Comparison of ENCODE assay signal across 1 cellular context in the genomic region with DNA sequence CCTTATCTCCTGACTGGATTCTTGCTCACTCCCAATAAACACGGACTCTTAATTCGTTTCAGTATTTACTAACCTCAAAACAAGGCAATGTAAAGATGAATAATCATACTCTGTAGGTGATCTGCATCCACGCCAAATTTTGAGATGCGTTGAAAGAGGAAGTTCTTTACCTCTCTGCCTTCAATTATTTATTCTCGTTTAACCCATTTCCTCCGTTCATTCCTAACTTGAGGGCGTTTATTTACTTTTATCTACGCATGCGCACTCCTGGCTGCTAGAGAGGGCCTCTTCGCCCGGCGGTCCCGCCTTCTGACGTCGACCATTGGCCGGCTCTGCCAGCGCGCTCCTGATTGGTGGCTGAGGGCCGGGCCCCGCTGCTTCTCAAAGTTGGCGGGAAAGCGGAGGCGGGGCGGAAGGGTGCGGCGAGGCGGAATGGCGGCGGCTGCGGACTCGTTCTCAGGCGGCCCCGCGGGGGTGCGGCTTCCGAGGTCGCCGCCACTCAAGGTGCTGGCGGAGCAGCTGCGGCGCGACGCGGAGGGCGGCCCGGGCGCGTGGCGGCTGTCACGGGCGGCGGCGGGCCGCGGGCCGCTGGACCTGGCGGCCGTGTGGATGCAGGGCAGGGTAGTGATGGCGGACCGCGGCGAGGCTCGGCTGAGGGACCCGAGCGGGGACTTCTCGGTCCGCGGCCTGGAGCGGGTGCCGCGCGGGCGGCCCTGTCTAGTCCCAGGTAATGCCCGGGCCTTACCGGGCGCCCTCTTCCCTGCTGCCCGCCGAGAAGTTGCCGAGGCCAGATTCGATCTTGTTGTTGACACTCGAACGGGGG.
TF ChIP-seq lines count a peak whose summit lies in the region.

Gene RMI2 (plus strand): TSS at position 420 of the 823 bp plus-strand sequence. CDS start 13 bp downstream, at position 433.

TF ChIP-seq in HepG2, 621 proteins besides CTCF, POLR2A, EP300 and RAD21 (continued from another document and continues in another):
- TF ChIP-seq, protein P1, sequence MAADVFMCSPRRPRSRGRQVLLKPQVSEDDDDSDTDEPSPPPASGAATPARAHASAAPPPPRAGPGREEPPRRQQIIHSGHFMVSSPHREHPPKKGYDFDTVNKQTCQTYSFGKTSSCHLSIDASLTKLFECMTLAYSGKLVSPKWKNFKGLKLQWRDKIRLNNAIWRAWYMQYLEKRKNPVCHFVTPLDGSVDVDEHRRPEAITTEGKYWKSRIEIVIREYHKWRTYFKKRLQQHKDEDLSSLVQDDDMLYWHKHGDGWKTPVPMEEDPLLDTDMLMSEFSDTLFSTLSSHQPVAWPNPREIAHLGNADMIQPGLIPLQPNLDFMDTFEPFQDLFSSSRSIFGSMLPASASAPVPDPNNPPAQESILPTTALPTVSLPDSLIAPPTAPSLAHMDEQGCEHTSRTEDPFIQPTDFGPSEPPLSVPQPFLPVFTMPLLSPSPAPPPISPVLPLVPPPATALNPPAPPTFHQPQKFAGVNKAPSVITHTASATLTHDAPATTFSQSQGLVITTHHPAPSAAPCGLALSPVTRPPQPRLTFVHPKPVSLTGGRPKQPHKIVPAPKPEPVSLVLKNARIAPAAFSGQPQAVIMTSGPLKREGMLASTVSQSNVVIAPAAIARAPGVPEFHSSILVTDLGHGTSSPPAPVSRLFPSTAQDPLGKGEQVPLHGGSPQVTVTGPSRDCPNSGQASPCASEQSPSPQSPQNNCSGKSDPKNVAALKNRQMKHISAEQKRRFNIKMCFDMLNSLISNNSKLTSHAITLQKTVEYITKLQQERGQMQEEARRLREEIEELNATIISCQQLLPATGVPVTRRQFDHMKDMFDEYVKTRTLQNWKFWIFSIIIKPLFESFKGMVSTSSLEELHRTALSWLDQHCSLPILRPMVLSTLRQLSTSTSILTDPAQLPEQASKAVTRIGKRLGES (CRISPR knock-in tag; IDR thresholded peaks at IDR 0.05; ENCODE audit: borderline replicate concordance) = peak; percentile 85; the same call in 1 of the 2 replicates
- peak; percentile 54; the same call in 1 of the 2 replicates for TF ChIP-seq BCL6 (CRISPR knock-in tag; IDR thresholded peaks at IDR 0.05)
- TF ChIP-seq, protein P2, sequence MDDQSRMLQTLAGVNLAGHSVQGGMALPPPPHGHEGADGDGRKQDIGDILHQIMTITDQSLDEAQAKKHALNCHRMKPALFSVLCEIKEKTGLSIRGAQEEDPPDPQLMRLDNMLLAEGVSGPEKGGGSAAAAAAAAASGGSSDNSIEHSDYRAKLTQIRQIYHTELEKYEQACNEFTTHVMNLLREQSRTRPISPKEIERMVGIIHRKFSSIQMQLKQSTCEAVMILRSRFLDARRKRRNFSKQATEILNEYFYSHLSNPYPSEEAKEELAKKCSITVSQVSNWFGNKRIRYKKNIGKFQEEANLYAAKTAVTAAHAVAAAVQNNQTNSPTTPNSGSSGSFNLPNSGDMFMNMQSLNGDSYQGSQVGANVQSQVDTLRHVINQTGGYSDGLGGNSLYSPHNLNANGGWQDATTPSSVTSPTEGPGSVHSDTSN (CRISPR knock-in tag; IDR thresholded peaks at IDR 0.05; ENCODE audit: borderline replicate concordance) = peak; percentile 48; the same call in 1 of the 2 replicates
- TF ChIP-seq ERF (CRISPR knock-in tag; IDR thresholded peaks at IDR 0.05) = peak; percentile 92
- TF ChIP-seq CCDC6 (CRISPR knock-in tag; IDR thresholded peaks at IDR 0.05) = peak; percentile 95
- peak; percentile 91 for TF ChIP-seq ZMYM4 (CRISPR knock-in tag; IDR thresholded peaks at IDR 0.05)
- TF ChIP-seq TBL1XR1 (IDR thresholded peaks at IDR 0.05; ENCODE audit: borderline replicate concordance, low read length, partially characterized antibody) = no peak
- TF ChIP-seq SALL1 (CRISPR knock-in tag; IDR thresholded peaks at IDR 0.05) = peak; percentile 96
- TF ChIP-seq, protein P3, sequence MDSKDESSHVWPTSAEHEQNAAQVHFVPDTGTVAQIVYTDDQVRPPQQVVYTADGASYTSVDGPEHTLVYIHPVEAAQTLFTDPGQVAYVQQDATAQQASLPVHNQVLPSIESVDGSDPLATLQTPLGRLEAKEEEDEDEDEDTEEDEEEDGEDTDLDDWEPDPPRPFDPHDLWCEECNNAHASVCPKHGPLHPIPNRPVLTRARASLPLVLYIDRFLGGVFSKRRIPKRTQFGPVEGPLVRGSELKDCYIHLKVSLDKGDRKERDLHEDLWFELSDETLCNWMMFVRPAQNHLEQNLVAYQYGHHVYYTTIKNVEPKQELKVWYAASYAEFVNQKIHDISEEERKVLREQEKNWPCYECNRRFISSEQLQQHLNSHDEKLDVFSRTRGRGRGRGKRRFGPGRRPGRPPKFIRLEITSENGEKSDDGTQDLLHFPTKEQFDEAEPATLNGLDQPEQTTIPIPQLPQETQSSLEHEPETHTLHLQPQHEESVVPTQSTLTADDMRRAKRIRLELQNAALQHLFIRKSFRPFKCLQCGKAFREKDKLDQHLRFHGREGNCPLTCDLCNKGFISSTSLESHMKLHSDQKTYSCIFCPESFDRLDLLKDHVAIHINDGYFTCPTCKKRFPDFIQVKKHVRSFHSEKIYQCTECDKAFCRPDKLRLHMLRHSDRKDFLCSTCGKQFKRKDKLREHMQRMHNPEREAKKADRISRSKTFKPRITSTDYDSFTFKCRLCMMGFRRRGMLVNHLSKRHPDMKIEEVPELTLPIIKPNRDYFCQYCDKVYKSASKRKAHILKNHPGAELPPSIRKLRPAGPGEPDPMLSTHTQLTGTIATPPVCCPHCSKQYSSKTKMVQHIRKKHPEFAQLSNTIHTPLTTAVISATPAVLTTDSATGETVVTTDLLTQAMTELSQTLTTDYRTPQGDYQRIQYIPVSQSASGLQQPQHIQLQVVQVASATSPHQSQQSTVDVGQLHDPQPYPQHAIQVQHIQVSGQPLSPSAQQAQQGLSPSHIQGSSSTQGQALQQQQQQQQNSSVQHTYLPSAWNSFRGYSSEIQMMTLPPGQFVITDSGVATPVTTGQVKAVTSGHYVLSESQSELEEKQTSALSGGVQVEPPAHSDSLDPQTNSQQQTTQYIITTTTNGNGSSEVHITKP (CRISPR knock-in tag; IDR thresholded peaks at IDR 0.05; ENCODE audit: low read depth) = no peak
- TF ChIP-seq TARDBP (CRISPR knock-in tag; IDR thresholded peaks at IDR 0.05) = peak; percentile 71; the same call in 1 of the 2 replicates
- no peak for TF ChIP-seq SRSF9 (IDR thresholded peaks at IDR 0.05; ENCODE audit: borderline replicate concordance, insufficient read depth, low read depth, low read length, poor library complexity, severe bottlenecking)
- no peak; the same call in none of the 2 replicates for TF ChIP-seq ELF3 (CRISPR knock-in tag; IDR thresholded peaks at IDR 0.05)
- no peak for TF ChIP-seq THAP8 (CRISPR knock-in tag; IDR thresholded peaks at IDR 0.05; ENCODE audit: borderline replicate concordance)
- TF ChIP-seq ZSCAN21 (CRISPR knock-in tag; IDR thresholded peaks at IDR 0.05; ENCODE audit: borderline replicate concordance) = peak; percentile 87
- TF ChIP-seq, protein P4, sequence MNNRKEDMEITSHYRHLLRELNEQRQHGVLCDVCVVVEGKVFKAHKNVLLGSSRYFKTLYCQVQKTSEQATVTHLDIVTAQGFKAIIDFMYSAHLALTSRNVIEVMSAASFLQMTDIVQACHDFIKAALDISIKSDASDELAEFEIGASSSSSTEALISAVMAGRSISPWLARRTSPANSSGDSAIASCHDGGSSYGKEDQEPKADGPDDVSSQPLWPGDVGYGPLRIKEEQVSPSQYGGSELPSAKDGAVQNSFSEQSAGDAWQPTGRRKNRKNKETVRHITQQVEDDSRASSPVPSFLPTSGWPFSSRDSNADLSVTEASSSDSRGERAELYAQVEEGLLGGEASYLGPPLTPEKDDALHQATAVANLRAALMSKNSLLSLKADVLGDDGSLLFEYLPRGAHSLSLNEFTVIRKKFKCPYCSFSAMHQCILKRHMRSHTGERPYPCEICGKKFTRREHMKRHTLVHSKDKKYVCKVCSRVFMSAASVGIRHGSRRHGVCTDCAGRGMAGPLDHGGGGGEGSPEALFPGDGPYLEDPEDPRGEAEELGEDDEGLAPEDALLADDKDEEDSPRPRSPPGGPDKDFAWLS (CRISPR knock-in tag; IDR thresholded peaks at IDR 0.05; ENCODE audit: borderline replicate concordance) = no peak
- peak; percentile 56 for TF ChIP-seq SOX5 (CRISPR knock-in tag; IDR thresholded peaks at IDR 0.05; ENCODE audit: borderline replicate concordance)
- TF ChIP-seq TCF12 (IDR thresholded peaks at IDR 0.05) = no peak
- TF ChIP-seq TCF12 (CRISPR knock-in tag; IDR thresholded peaks at IDR 0.05) = no peak
- peak; percentile 65 for TF ChIP-seq ISX (CRISPR knock-in tag; conservative IDR thresholded peaks at IDR 0.05)
- TF ChIP-seq FOXA1 (IDR thresholded peaks at IDR 0.05) = no peak
- TF ChIP-seq FOXA1 (CRISPR knock-in tag; IDR thresholded peaks at IDR 0.05) = peak; percentile 69
- TF ChIP-seq, protein P5, sequence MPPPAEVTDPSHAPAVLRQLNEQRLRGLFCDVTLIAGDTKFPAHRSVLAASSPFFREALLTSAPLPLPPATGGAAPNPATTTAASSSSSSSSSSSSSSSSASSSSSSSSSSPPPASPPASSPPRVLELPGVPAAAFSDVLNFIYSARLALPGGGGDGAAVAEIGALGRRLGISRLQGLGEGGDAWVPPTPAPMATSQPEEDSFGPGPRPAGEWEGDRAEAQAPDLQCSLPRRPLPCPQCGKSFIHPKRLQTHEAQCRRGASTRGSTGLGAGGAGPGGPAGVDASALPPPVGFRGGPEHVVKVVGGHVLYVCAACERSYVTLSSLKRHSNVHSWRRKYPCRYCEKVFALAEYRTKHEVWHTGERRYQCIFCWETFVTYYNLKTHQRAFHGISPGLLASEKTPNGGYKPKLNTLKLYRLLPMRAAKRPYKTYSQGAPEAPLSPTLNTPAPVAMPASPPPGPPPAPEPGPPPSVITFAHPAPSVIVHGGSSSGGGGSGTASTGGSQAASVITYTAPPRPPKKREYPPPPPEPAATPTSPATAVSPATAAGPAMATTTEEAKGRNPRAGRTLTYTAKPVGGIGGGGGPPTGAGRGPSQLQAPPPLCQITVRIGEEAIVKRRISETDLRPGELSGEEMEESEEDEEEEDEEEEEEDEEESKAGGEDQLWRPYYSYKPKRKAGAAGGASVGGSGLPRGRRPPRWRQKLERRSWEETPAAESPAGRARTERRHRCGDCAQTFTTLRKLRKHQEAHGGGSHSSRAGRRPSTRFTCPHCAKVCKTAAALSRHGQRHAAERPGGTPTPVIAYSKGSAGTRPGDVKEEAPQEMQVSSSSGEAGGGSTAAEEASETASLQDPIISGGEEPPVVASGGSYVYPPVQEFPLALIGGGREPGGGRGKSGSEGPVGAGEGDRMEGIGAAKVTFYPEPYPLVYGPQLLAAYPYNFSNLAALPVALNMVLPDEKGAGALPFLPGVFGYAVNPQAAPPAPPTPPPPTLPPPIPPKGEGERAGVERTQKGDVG (CRISPR knock-in tag; IDR thresholded peaks at IDR 0.05; ENCODE audit: borderline replicate concordance) = no peak; the same call in 1 of the 2 replicates
- no peak for TF ChIP-seq ZNF326 (CRISPR knock-in tag; IDR thresholded peaks at IDR 0.05; ENCODE audit: borderline replicate concordance)
- TF ChIP-seq ZFP36L2 (CRISPR knock-in tag; IDR thresholded peaks at IDR 0.05) = no peak
- no peak for TF ChIP-seq ATAD3A (CRISPR knock-in tag; IDR thresholded peaks at IDR 0.05)
- no peak for TF ChIP-seq ZNF446 (CRISPR knock-in tag; IDR thresholded peaks at IDR 0.05)
- peak; percentile 100 for TF ChIP-seq SAP130 (CRISPR knock-in tag; IDR thresholded peaks at IDR 0.05; ENCODE audit: low read depth)
- TF ChIP-seq ZFYVE20 (CRISPR knock-in tag; IDR thresholded peaks at IDR 0.05; ENCODE audit: borderline replicate concordance, low read depth) = peak; percentile 87
- peak; percentile 92; the same call in 1 of the 2 replicates for TF ChIP-seq ZC3H13 (CRISPR knock-in tag; IDR thresholded peaks at IDR 0.05)
- TF ChIP-seq IRF2 (CRISPR knock-in tag; IDR thresholded peaks at IDR 0.05) = peak; percentile 84; the same call in 1 of the 2 replicates
- TF ChIP-seq NFYB (CRISPR knock-in tag; IDR thresholded peaks at IDR 0.05) = peak; percentile 99
- TF ChIP-seq ZNF256 (CRISPR knock-in tag; conservative IDR thresholded peaks at IDR 0.05) = no peak
- no peak for TF ChIP-seq MAFG (CRISPR knock-in tag; IDR thresholded peaks at IDR 0.05)
- TF ChIP-seq DDIT3 (CRISPR knock-in tag; IDR thresholded peaks at IDR 0.05) = no peak
- TF ChIP-seq ZNF274 (CRISPR knock-in tag; IDR thresholded peaks at IDR 0.05) = peak; percentile 94; the same call in 1 of the 2 replicates
- TF ChIP-seq, protein P6, sequence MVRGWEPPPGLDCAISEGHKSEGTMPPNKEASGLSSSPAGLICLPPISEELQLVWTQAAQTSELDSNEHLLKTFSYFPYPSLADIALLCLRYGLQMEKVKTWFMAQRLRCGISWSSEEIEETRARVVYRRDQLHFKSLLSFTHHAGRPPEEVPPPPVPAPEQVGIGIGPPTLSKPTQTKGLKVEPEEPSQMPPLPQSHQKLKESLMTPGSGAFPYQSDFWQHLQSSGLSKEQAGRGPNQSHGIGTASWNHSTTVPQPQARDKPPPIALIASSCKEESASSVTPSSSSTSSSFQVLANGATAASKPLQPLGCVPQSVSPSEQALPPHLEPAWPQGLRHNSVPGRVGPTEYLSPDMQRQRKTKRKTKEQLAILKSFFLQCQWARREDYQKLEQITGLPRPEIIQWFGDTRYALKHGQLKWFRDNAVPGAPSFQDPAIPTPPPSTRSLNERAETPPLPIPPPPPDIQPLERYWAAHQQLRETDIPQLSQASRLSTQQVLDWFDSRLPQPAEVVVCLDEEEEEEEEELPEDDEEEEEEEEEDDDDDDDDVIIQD (CRISPR knock-in tag; IDR thresholded peaks at IDR 0.05; ENCODE audit: low read depth) = no peak; the same call in none of the 2 replicates
- TF ChIP-seq LRRFIP1 (CRISPR knock-in tag; conservative IDR thresholded peaks at IDR 0.05) = no peak
